10 cellular contexts compared by ENCODE assay signal in the genomic region with DNA sequence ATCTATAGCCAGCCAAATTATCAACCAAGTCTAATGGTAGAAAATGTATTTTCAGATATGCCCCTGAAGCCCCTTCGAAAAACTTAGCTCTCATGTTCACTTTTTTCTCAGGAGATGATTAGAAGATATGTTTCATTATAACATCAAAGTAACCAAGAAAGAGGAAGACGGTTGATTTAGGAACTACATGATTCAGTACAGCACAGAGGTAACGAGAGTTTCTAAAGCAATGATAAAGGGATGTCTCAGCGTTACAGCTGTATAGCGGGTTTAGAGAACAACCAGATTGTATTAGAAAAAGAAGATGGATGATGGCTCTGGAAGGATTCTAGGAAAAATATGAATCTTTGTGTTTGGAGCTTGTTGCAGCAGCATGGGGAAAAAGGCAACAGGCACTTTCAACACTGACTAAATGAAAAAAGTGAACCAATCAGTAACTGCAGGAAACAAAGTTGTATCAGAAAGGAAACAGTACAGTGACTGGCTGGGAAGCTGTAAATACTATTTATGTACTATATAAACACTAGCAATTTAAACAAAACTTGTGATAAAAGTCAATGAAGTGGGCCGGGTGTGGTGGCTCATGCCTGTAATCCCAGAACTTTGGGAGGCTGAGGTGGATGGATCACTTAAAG. TPM values are rescaled to one million over a fixed set of nuclear protein-coding genes. Genes with fewer than 3 reads are reported as not detected.
DNase-seq lines count a peak whose midpoint lies in the region; ATAC-seq and TF ChIP-seq lines count a peak whose summit lies in the region.
"Had no signal": no experiment of that assay in that cellular context is flagged by ENCODE, and none has a peak within 500 bp of the region (broad histone marks: within the 10 kb centered on the region; RNA-seq: fewer than 3 reads in every experiment).

No MANE protein-coding gene starts in this region.

- no peaks in the 10 kb centered on the region for H3K9me2 ChIP-seq in OCI-LY7 (ENCODE audit: insufficient read depth, low read length)

- H3K27ac ChIP-seq in OCI-LY7 (ENCODE audit: low read depth, low read length, poor library complexity, severe bottlenecking) (peak overlapping the region; percentile 84), prostate gland (no peak overlapping the region)
- H3K27ac ChIP-seq: foreskin keratinocyte had no signal

- H3K36me3 Mint-ChIP-seq in activated T-cell treated with anti-CD3 and anti-CD28 coated beads, Interleukin-2, amount 50 U/mL, for 24 hours (ENCODE audit: low read depth): peaks cover 18% of the 10 kb centered on the region
- peaks cover 32% of the 10 kb centered on the region for H3K36me3 Mint-ChIP-seq in stimulated activated naive CD8-positive, alpha-beta T cell treated with anti-CD3 and anti-CD28 coated beads, Interleukin-15, Interleukin-2, amounts not matched to agents 100 ng/mL and 50 ng/mL, for 24 hours (ENCODE audit: low read depth)

- no peak overlapping the region for H3K4me3 Mint-ChIP-seq in activated T-cell treated with anti-CD3 and anti-CD28 coated beads, Interleukin-2, amount 50 U/mL, for 24 hours
- H3K4me3 Mint-ChIP-seq in stimulated activated naive CD8-positive, alpha-beta T cell treated with anti-CD3 and anti-CD28 coated beads, Interleukin-15, Interleukin-2, amounts not matched to agents 100 ng/mL and 50 ng/mL, for 24 hours: peak overlapping the region; percentile 38

- no peaks in the 10 kb centered on the region for H3K9me3 Mint-ChIP-seq in activated T-cell treated with anti-CD3 and anti-CD28 coated beads, Interleukin-2, amount 50 U/mL, for 24 hours
- no peaks in the 10 kb centered on the region for H3K9me3 Mint-ChIP-seq in stimulated activated naive CD8-positive, alpha-beta T cell treated with anti-CD3 and anti-CD28 coated beads, Interleukin-15, Interleukin-2, amounts not matched to agents 100 ng/mL and 50 ng/mL, for 24 hours

- H2AFZ ChIP-seq in OCI-LY7 (ENCODE audit: low read length): peak overlapping the region; percentile 37; the same call in 1 of the 2 replicates

- POLR2A ChIA-PET in OCI-LY7 (lab: Charles Lee): interaction anchor here (0.6 to 2.9 kb wide), 4 partner anchors 9 to 354 kb away, joined by 3 to 24 read pairs (median 6); no protein-coding TSS in a partner anchor

- peak overlapping the region; percentile 39 for H3K27ac Mint-ChIP-seq in activated T-cell treated with anti-CD3 and anti-CD28 coated beads, Interleukin-2, amount 50 U/mL, for 24 hours
- H3K27ac Mint-ChIP-seq in stimulated activated naive CD8-positive, alpha-beta T cell treated with anti-CD3 and anti-CD28 coated beads, Interleukin-15, Interleukin-2, amounts not matched to agents 100 ng/mL and 50 ng/mL, for 24 hours: peak overlapping the region; percentile 18

- no peak for TF ChIP-seq CTCF in OCI-LY7 (conservative IDR thresholded peaks at IDR 0.05; ENCODE audit: low read length)
- TF ChIP-seq CTCF in prostate gland (IDR thresholded peaks at IDR 0.05): no peak

- no peaks in the 10 kb centered on the region for H3K27me3 Mint-ChIP-seq in activated T-cell treated with anti-CD3 and anti-CD28 coated beads, Interleukin-2, amount 50 U/mL, for 24 hours
- no peaks in the 10 kb centered on the region for H3K27me3 Mint-ChIP-seq in stimulated activated naive CD8-positive, alpha-beta T cell treated with anti-CD3 and anti-CD28 coated beads, Interleukin-15, Interleukin-2, amounts not matched to agents 100 ng/mL and 50 ng/mL, for 24 hours

- peaks cover 56% of the 10 kb centered on the region for H3K4me1 ChIP-seq in OCI-LY7 (ENCODE audit: insufficient read depth, low read length, poor library complexity, severe bottlenecking)
- H3K4me1 ChIP-seq in prostate gland (replicated peaks): no peaks in the 10 kb centered on the region
- H3K4me1 ChIP-seq: foreskin keratinocyte had no signal

- no peaks in the 10 kb centered on the region for H4K20me1 ChIP-seq in OCI-LY7 (ENCODE audit: insufficient read depth, low read length)

- BruUV-seq in OCI-LY7 (replicated peaks; lab: Mats Ljungman, UMichigan): TSS peak; percentile 7

- CTCF ChIA-PET in OCI-LY7 (lab: Charles Lee; ENCODE audit: unreplicated experiment): interaction anchor here (1.7 kb wide), 1 partner anchor 9 kb away, joined by 3 read pairs; no protein-coding TSS in a partner anchor

- peak overlapping the region; percentile 74 for H3K4me2 ChIP-seq in OCI-LY7 (ENCODE audit: low read length)

- H3K9me3 ChIP-seq in OCI-LY7 (ENCODE audit: low read length) (no peaks in the 10 kb centered on the region), prostate gland (no peaks in the 10 kb centered on the region)

- ATAC-seq in HG02870 (IDR thresholded peaks at IDR 0.05; ENCODE audit: unreplicated experiment) (peak; percentile 87), HG03439 (IDR thresholded peaks at IDR 0.05; ENCODE audit: unreplicated experiment) (no peak)
- ATAC-seq: foreskin keratinocyte had no signal

- peak overlapping the region; percentile 58 for H3K4me3 ChIP-seq in OCI-LY7 (ENCODE audit: low read depth, low read length, poor library complexity, severe bottlenecking)
- H3K4me3 ChIP-seq in prostate gland: no peak overlapping the region

- peaks cover 45% of the 10 kb centered on the region for H3K4me1 Mint-ChIP-seq in activated T-cell treated with anti-CD3 and anti-CD28 coated beads, Interleukin-2, amount 50 U/mL, for 24 hours (ENCODE audit: low read depth)
- peaks cover 46% of the 10 kb centered on the region for H3K4me1 Mint-ChIP-seq in stimulated activated naive CD8-positive, alpha-beta T cell treated with anti-CD3 and anti-CD28 coated beads, Interleukin-15, Interleukin-2, amounts not matched to agents 100 ng/mL and 50 ng/mL, for 24 hours (ENCODE audit: low read depth)

- no peak for TF ChIP-seq POLR2A in prostate gland (IDR thresholded peaks at IDR 0.05)

- intact Hi-C loops in OCI-LY7 (cut with micrococcal nuclease; ENCODE audit: unreplicated experiment) (loop anchor here (1.0 to 10.0 kb wide), 3 partner anchors 8 to 374 kb away; a partner anchor contains a TSS), prostate gland (cut with DNase I) (no loop called here)

- H3K79me2 ChIP-seq in OCI-LY7 (ENCODE audit: insufficient read depth, low read depth, low read length): peaks cover 69% of the 10 kb centered on the region

- no peak for DNase-seq in activated T-cell treated with anti-CD3 and anti-CD28 coated beads, Interleukin-2, amount 50 U/mL, for 24 hours
- DNase-seq in activated T-cell treated with anti-CD3 and anti-CD28 coated beads for 4 hours (no peak), OCI-LY7 (ENCODE audit: low spot score) (peak; percentile 78), NCI-H345 (lab: John Stamatoyannopoulos, UW) (no peak), prostate gland (ENCODE audit: low spot score) (no peak)
- DNase-seq: amygdala, foreskin keratinocyte had no signal

- peaks cover 26% of the 10 kb centered on the region for H3K36me3 ChIP-seq in OCI-LY7 (ENCODE audit: insufficient read depth, low read length)
- H3K36me3 ChIP-seq in prostate gland: no peaks in the 10 kb centered on the region

- H3K27me3 ChIP-seq in prostate gland (replicated peaks; ENCODE audit: insufficient read depth): no peaks in the 10 kb centered on the region
- H3K27me3 ChIP-seq: foreskin keratinocyte had no signal

- 81% methylated on average over 6 of the region's 6 CpGs for whole genome bisulfite sequencing in prostate gland

RNA-seq across cellular contexts. Expression of a gene that starts 21.5 kb away (rescaled TPM):
- 17.3 and 21.2 TPM in 2 replicates for total RNA-seq in OCI-LY7 (2014; rRNA removed; shearing (Covaris generic))
- total RNA-seq in OCI-LY7 (2022): 39.1 and 46.9 TPM in 2 replicates
- total RNA-seq in prostate gland: 10 to 100 TPM; 19.6 to 25.1 TPM

RNA-seq across cellular contexts. Expression of a gene that starts 22.0 kb away (rescaled TPM):
- total RNA-seq in OCI-LY7 (2014; rRNA removed; shearing (Covaris generic)): 58.1 and 62.8 TPM in 2 replicates
- 66.6 and 68.3 TPM in 2 replicates for total RNA-seq in OCI-LY7 (2022)
- 10 to 100 TPM; 27.6 to 43.5 TPM for total RNA-seq in prostate gland
